In the genomic region with DNA sequence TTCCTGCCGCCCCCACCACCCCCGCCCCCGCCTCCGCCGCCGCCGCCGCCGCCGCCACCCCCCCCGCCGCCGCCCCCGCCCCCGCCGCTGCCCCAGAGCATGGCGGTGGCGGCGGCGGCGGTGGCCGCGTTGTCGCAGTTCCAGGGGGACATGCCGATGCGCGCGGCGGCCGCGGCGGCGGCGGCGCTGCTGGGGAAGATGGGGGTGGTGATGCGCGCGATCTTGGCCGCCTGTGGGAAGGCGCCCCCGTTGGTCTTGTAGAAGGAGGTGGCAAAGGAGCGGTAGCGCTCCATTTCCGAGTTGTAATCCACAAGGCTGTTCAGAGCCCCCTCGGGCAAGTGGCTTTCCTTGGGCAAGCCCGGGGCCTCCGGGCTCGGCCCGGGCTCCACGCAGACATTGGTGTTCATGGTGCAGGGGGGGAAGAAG, we compare ENCODE assay signal across 1 cellular context.
TF ChIP-seq lines count a peak whose summit lies in the region.

No MANE protein-coding gene starts in this region.

TF ChIP-seq in SK-N-SH treated with all-trans-retinoic acid at 6 μM for 48 hours, 23 proteins besides CTCF, POLR2A, EP300 and RAD21 (continued from another document):
- TF ChIP-seq, protein P1, sequence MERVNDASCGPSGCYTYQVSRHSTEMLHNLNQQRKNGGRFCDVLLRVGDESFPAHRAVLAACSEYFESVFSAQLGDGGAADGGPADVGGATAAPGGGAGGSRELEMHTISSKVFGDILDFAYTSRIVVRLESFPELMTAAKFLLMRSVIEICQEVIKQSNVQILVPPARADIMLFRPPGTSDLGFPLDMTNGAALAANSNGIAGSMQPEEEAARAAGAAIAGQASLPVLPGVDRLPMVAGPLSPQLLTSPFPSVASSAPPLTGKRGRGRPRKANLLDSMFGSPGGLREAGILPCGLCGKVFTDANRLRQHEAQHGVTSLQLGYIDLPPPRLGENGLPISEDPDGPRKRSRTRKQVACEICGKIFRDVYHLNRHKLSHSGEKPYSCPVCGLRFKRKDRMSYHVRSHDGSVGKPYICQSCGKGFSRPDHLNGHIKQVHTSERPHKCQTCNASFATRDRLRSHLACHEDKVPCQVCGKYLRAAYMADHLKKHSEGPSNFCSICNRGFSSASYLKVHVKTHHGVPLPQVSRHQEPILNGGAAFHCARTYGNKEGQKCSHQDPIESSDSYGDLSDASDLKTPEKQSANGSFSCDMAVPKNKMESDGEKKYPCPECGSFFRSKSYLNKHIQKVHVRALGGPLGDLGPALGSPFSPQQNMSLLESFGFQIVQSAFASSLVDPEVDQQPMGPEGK (CRISPR knock-in tag; IDR thresholded peaks at IDR 0.05; ENCODE audit: borderline replicate concordance) = no peak
- TF ChIP-seq, protein P2, sequence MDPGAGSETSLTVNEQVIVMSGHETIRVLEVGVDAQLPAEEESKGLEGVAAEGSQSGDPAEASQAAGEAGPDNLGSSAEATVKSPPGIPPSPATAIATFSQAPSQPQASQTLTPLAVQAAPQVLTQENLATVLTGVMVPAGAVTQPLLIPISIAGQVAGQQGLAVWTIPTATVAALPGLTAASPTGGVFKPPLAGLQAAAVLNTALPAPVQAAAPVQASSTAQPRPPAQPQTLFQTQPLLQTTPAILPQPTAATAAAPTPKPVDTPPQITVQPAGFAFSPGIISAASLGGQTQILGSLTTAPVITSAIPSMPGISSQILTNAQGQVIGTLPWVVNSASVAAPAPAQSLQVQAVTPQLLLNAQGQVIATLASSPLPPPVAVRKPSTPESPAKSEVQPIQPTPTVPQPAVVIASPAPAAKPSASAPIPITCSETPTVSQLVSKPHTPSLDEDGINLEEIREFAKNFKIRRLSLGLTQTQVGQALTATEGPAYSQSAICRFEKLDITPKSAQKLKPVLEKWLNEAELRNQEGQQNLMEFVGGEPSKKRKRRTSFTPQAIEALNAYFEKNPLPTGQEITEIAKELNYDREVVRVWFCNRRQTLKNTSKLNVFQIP (CRISPR knock-in tag; IDR thresholded peaks at IDR 0.05; ENCODE audit: borderline replicate concordance, low read depth) = no peak
- TF ChIP-seq ZNF70 (CRISPR knock-in tag; IDR thresholded peaks at IDR 0.05) (no peak), ARNTL (CRISPR knock-in tag; IDR thresholded peaks at IDR 0.05; ENCODE audit: borderline replicate concordance, low read depth) (no peak), OSR1 (CRISPR knock-in tag; IDR thresholded peaks at IDR 0.05) (no peak), PPARA (CRISPR knock-in tag; IDR thresholded peaks at IDR 0.05; ENCODE audit: borderline replicate concordance) (no peak), ZFP3 (CRISPR knock-in tag; IDR thresholded peaks at IDR 0.05) (no peak), ISL1 (CRISPR knock-in tag; IDR thresholded peaks at IDR 0.05) (no peak), TOX (CRISPR knock-in tag; IDR thresholded peaks at IDR 0.05; ENCODE audit: borderline replicate concordance) (no peak), RARB (CRISPR knock-in tag; IDR thresholded peaks at IDR 0.05) (no peak), ZNF565 (CRISPR knock-in tag; conservative IDR thresholded peaks at IDR 0.05; ENCODE audit: low read depth) (no peak), ZNF8 (CRISPR knock-in tag; IDR thresholded peaks at IDR 0.05) (no peak), TCF4 (CRISPR knock-in tag; IDR thresholded peaks at IDR 0.05; ENCODE audit: borderline replicate concordance) (no peak), ZC3H10 (CRISPR knock-in tag; IDR thresholded peaks at IDR 0.05) (no peak), ZFP30 (CRISPR knock-in tag; IDR thresholded peaks at IDR 0.05) (no peak)
- TF ChIP-seq, protein P3, sequence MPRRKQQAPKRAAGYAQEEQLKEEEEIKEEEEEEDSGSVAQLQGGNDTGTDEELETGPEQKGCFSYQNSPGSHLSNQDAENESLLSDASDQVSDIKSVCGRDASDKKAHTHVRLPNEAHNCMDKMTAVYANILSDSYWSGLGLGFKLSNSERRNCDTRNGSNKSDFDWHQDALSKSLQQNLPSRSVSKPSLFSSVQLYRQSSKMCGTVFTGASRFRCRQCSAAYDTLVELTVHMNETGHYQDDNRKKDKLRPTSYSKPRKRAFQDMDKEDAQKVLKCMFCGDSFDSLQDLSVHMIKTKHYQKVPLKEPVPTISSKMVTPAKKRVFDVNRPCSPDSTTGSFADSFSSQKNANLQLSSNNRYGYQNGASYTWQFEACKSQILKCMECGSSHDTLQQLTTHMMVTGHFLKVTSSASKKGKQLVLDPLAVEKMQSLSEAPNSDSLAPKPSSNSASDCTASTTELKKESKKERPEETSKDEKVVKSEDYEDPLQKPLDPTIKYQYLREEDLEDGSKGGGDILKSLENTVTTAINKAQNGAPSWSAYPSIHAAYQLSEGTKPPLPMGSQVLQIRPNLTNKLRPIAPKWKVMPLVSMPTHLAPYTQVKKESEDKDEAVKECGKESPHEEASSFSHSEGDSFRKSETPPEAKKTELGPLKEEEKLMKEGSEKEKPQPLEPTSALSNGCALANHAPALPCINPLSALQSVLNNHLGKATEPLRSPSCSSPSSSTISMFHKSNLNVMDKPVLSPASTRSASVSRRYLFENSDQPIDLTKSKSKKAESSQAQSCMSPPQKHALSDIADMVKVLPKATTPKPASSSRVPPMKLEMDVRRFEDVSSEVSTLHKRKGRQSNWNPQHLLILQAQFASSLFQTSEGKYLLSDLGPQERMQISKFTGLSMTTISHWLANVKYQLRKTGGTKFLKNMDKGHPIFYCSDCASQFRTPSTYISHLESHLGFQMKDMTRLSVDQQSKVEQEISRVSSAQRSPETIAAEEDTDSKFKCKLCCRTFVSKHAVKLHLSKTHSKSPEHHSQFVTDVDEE (CRISPR knock-in tag; IDR thresholded peaks at IDR 0.05) = no peak
- TF ChIP-seq, protein P4, sequence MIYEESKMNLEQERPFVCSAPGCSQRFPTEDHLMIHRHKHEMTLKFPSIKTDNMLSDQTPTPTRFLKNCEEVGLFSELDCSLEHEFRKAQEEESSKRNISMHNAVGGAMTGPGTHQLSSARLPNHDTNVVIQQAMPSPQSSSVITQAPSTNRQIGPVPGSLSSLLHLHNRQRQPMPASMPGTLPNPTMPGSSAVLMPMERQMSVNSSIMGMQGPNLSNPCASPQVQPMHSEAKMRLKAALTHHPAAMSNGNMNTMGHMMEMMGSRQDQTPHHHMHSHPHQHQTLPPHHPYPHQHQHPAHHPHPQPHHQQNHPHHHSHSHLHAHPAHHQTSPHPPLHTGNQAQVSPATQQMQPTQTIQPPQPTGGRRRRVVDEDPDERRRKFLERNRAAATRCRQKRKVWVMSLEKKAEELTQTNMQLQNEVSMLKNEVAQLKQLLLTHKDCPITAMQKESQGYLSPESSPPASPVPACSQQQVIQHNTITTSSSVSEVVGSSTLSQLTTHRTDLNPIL (CRISPR knock-in tag; IDR thresholded peaks at IDR 0.05; ENCODE audit: low read depth) = no peak
- TF ChIP-seq, protein P5, sequence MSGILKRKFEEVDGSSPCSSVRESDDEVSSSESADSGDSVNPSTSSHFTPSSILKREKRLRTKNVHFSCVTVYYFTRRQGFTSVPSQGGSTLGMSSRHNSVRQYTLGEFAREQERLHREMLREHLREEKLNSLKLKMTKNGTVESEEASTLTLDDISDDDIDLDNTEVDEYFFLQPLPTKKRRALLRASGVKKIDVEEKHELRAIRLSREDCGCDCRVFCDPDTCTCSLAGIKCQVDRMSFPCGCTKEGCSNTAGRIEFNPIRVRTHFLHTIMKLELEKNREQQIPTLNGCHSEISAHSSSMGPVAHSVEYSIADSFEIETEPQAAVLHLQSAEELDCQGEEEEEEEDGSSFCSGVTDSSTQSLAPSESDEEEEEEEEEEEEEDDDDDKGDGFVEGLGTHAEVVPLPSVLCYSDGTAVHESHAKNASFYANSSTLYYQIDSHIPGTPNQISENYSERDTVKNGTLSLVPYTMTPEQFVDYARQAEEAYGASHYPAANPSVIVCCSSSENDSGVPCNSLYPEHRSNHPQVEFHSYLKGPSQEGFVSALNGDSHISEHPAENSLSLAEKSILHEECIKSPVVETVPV (CRISPR knock-in tag; IDR thresholded peaks at IDR 0.05) = no peak
